ENCODE assay signal across 8 cellular contexts in genomic region chr16:29996773-29997250, GRCh38. TPM values are rescaled to one million over a fixed set of nuclear protein-coding genes. Genes with fewer than 3 reads are reported as not detected.
DNase-seq lines count a peak whose midpoint lies in the region; ATAC-seq and TF ChIP-seq lines count a peak whose summit lies in the region.

No MANE protein-coding gene starts in this region.

- TF ChIP-seq CTCF in fibroblast of villous mesenchyme (IDR thresholded peaks at IDR 0.05; ENCODE audit: insufficient read depth, low read depth, low read length) = no peak

- H3K9me3 ChIP-seq in GM23248 (ENCODE audit: low read depth) (no peaks in the 10 kb centered on the region), SK-N-MC (ENCODE audit: low read depth, low read length) (no peaks in the 10 kb centered on the region)

- no peaks in the 10 kb centered on the region for H3K9me2 ChIP-seq in GM23248 (ENCODE audit: insufficient read depth)

- 19 to 25% methylated on average over 8 of the region's 8 CpGs for WGBS in GM23248 (ENCODE audit: low coverage in 1 of 2, low lambda C conversion rate in 2 of 2, missing lambda C conversion rate in 2 of 2), 2 experiments

- in situ Hi-C loops in GM23248 (cut with MboI) = no loop called here

- H3K4me1 ChIP-seq in GM23248 (ENCODE audit: insufficient read depth) = peaks cover 15% of the 10 kb centered on the region

- DNase-seq in GM23248 (no peak), SK-N-MC (ENCODE audit: low read depth, low spot score) (no peak), fibroblast of villous mesenchyme (ENCODE audit: low read depth) (no peak), skeletal muscle cell (ENCODE audit: low read depth) (no peak)
- DNase-seq in stimulated activated CD4-positive, alpha-beta T cell treated with anti-CD3 and anti-CD28 coated beads, Interleukin-1b, Interleukin-23, amount 100 ng/mL, for 48 hours = no peak
- DNase-seq in stimulated activated CD4-positive, alpha-beta T cell treated with anti-CD3 and anti-CD28 coated beads, Interleukin-2, amount 100 ng/mL, for 24 hours = no peak

- H2AFZ ChIP-seq in GM23248 = peak overlapping the region; percentile 95

- H3F3A ChIP-seq in GM23248 (ENCODE audit: insufficient read depth) = peaks cover 16% of the 10 kb centered on the region

- peaks cover 4% of the 10 kb centered on the region; the same call in 1 of the 2 replicates for H3K36me3 ChIP-seq in GM23248 (ENCODE audit: low read depth)
- peaks cover 21% of the 10 kb centered on the region for H3K36me3 ChIP-seq in SK-N-MC (ENCODE audit: insufficient read depth, low read length)

- H3K4me2 ChIP-seq in GM23248 (ENCODE audit: unreplicated experiment) = peak overlapping the region; percentile 89

- peaks cover 19% of the 10 kb centered on the region for H3K79me2 ChIP-seq in GM23248 (ENCODE audit: insufficient read depth)

- H3K27ac ChIP-seq in GM23248 (no peak overlapping the region), SK-N-MC (no peak overlapping the region)

- no peaks in the 10 kb centered on the region for H4K20me1 ChIP-seq in GM23248 (ENCODE audit: insufficient read depth)

- ATAC-seq in HG03520 (IDR thresholded peaks at IDR 0.05; ENCODE audit: unreplicated experiment) (no peak), HG03196 (IDR thresholded peaks at IDR 0.05; ENCODE audit: unreplicated experiment) (no peak)

- peak overlapping the region; percentile 91 for H3K4me3 ChIP-seq in GM23248
- H3K4me3 ChIP-seq in SK-N-MC = peak overlapping the region; percentile 96
- H3K4me3 ChIP-seq in fibroblast of villous mesenchyme (ENCODE audit: low read depth, low read length) = peak overlapping the region; percentile 96
- peak overlapping the region; percentile 80 for H3K4me3 ChIP-seq in skeletal muscle cell (ENCODE audit: low read depth, low read length)

- peak overlapping the region; percentile 86 for H3K9ac ChIP-seq in GM23248
- H3K9ac ChIP-seq in SK-N-MC (ENCODE audit: insufficient read length) = peak overlapping the region; percentile 99

- no peaks in the 10 kb centered on the region for H3K27me3 ChIP-seq in GM23248 (replicated peaks; ENCODE audit: insufficient read depth)

RNA-seq across cellular contexts. Expression of gene INO80E, which starts 0.8 kb away (rescaled TPM):
- 51.1 and 111 TPM in 2 replicates for total RNA-seq in GM23248 (2014; rRNA removed; shearing (Covaris generic))
- 32.3 and 35.3 TPM in 2 replicates for polyA plus RNA-seq in GM23248 (2016; fragmentation: Nextera tagmentation; extraction: Ambion mirVana)
- total RNA-seq in fibroblast of villous mesenchyme = 25.9 and 31.2 TPM in 2 replicates

RNA-seq across cellular contexts. Expression of gene HIRIP3, which starts 1.4 kb away (rescaled TPM):
- total RNA-seq in GM23248 (2014; rRNA removed; shearing (Covaris generic)) = 3.2 and 3.9 TPM in 2 replicates
- 11.9 and 14.0 TPM in 2 replicates for polyA plus RNA-seq in GM23248 (2016; fragmentation: Nextera tagmentation; extraction: Ambion mirVana)
- total RNA-seq in fibroblast of villous mesenchyme = 4.7 and 6.8 TPM in 2 replicates

RNA-seq across cellular contexts. Expression of gene DOC2A, which starts 14.0 kb away (rescaled TPM):
- total RNA-seq in GM23248 (2014; rRNA removed; shearing (Covaris generic)) = not detected in 2 replicates
- not detected in 2 replicates for polyA plus RNA-seq in GM23248 (2016; fragmentation: Nextera tagmentation; extraction: Ambion mirVana)
- total RNA-seq in fibroblast of villous mesenchyme = under 0.01 and 0.32 TPM in 2 replicates

RNA-seq across cellular contexts. Expression of gene TAOK2, which starts 23.1 kb away (rescaled TPM):
- total RNA-seq in GM23248 (2014; rRNA removed; shearing (Covaris generic)) = 57.7 and 57.9 TPM in 2 replicates
- 12.5 and 13.6 TPM in 2 replicates for polyA plus RNA-seq in GM23248 (2016; fragmentation: Nextera tagmentation; extraction: Ambion mirVana)
- 48.0 and 63.9 TPM in 2 replicates for total RNA-seq in fibroblast of villous mesenchyme

RNA-seq across cellular contexts. Expression of gene C16orf92, which starts 26.2 kb away (rescaled TPM):
- total RNA-seq in GM23248 (2014; rRNA removed; shearing (Covaris generic)) = not detected in 2 replicates
- polyA plus RNA-seq in GM23248 (2016; fragmentation: Nextera tagmentation; extraction: Ambion mirVana) = not detected in 2 replicates
- total RNA-seq in fibroblast of villous mesenchyme = not detected in 2 replicates
